16 cellular contexts compared by ENCODE assay signal in the genomic region with DNA sequence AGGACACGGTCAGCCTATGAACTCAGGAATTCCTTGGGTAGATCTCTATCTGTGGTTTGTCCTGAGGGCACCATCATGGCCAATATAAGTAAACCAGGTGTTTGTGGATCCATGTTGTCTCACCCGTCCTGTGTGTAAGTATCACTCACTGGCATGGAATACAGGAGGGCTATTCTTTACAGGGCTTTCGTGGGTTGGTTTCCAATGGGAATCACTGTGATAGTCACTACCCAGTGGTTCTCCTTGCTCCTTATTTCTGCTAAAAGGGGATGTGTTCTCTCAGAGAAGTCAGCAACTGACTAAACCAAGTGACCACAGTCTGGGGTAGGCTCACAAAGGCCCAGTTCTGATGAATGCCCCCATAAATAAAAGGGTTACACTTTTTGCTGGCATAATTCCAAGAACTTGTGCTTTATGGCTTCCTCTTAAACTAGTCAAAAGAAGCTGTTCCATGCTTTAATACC.
A peak's percentile ranks its signal among the peaks of the same experiment; 100 is the strongest.
DNase-seq lines count a peak whose midpoint lies in the region; ATAC-seq and TF ChIP-seq lines count a peak whose summit lies in the region.
"Had no signal": no experiment of that assay in that cellular context is flagged by ENCODE, and none has a peak within 500 bp of the region (broad histone marks: within the 10 kb centered on the region; RNA-seq: fewer than 3 reads in every experiment).

No MANE protein-coding gene starts in this region.

- H3K4me3 Mint-ChIP-seq in osteocyte (ENCODE audit: unreplicated experiment) = no peak overlapping the region

- no TSS peak for BruUV-seq in IMR-90 (replicated peaks; lab: Mats Ljungman, UMichigan)

- peaks cover 55% of the 10 kb centered on the region for H3K4me1 Mint-ChIP-seq in osteocyte (ENCODE audit: unreplicated experiment)

- no CpG with 5 or more reads among the region's 3 CpGs for WGBS in IMR-90 (ENCODE audit: extremely low coverage in 2 of 2, insufficient read length in 1 of 2), 2 experiments

- ATAC-seq in IMR-90 (ENCODE audit: low read depth) (no peak), GM21447 (IDR thresholded peaks at IDR 0.05; ENCODE audit: unreplicated experiment) (no peak), GM21619 (IDR thresholded peaks at IDR 0.05; ENCODE audit: unreplicated experiment) (no peak)
- ATAC-seq: Panc1 had no signal

- H3K79me1 ChIP-seq in IMR-90 (ENCODE audit: low read depth in 1 of 2, low read length in 2 of 2) = peaks cover 0 to 6% of the 10 kb centered on the region in 2 experiments; a peak in 1 of 4 replicates

- peak overlapping the region; percentile 99 for H3K18ac ChIP-seq in IMR-90 (ENCODE audit: low read depth, low read length)

- TF ChIP-seq POLR2A in IMR-90 (IDR thresholded peaks at IDR 0.05; ENCODE audit: low read depth, low read length) = no peak

- CTCF ChIA-PET in IMR-90 (lab: Yijun Ruan, JAX) = no interaction called here

- H3K4me1 ChIP-seq in IMR-90 (ENCODE audit: control insufficient read depth, insufficient read depth, low read length) (peaks cover 22% of the 10 kb centered on the region), duodenal mucosa (ENCODE audit: control insufficient read depth in 1 of 2, insufficient read depth in 2 of 2, low read length in 2 of 2) (peaks cover 14 to 33% of the 10 kb centered on the region in 2 donors)

- no peaks in the 10 kb centered on the region for H4K20me1 ChIP-seq in IMR-90 (ENCODE audit: insufficient read depth, low read length)

- peak overlapping the region; percentile 66 for H2AK9ac ChIP-seq in IMR-90 (replicated peaks; ENCODE audit: low read depth, low read length, poor library complexity)

- no peaks in the 10 kb centered on the region for H3K36me3 ChIP-seq in IMR-90 (ENCODE audit: control insufficient read depth, insufficient read depth, low read length)
- H3K36me3 ChIP-seq in duodenal mucosa (ENCODE audit: control insufficient read depth in 1 of 2, insufficient read depth in 2 of 2, low read length in 2 of 2) = no peaks in the 10 kb centered on the region

- peak overlapping the region; percentile 72 to 90; a peak in 3 of 4 replicates for H4K8ac ChIP-seq in IMR-90 (ENCODE audit: low read depth in 2 of 2, low read length in 2 of 2)

- H3K9me3 Mint-ChIP-seq in osteocyte (ENCODE audit: unreplicated experiment) = no peaks in the 10 kb centered on the region

- H2BK15ac ChIP-seq in IMR-90 (ENCODE audit: low read depth, low read length) = peak overlapping the region; percentile 96

- H2AFZ ChIP-seq in IMR-90 (replicated peaks; ENCODE audit: low read length, poor library complexity) = no peak overlapping the region

- H3K27me3 Mint-ChIP-seq in osteocyte (ENCODE audit: unreplicated experiment) = no peaks in the 10 kb centered on the region

- peak overlapping the region; percentile 93 for H4K91ac ChIP-seq in IMR-90 (ENCODE audit: insufficient read depth, low read depth, low read length)

- TF ChIP-seq RAD21 in IMR-90 (IDR thresholded peaks at IDR 0.05; ENCODE audit: low read length) = no peak

- H3K56ac ChIP-seq in IMR-90 (ENCODE audit: extremely low read depth, insufficient read depth, low read length) = peak overlapping the region; percentile 81; the same call in 1 of the 2 replicates

- peak overlapping the region; percentile 95 for H2BK20ac ChIP-seq in IMR-90 (ENCODE audit: low read depth, low read length)

- H3K4ac ChIP-seq in IMR-90 (ENCODE audit: low read depth, low read length) = peak overlapping the region; percentile 91

- H3K9me3 ChIP-seq in IMR-90 (ENCODE audit: control insufficient read depth, insufficient read depth, low read length) (no peaks in the 10 kb centered on the region), duodenal mucosa (ENCODE audit: control insufficient read depth in 1 of 2, low read length in 2 of 2) (no peaks in the 10 kb centered on the region)

- peak overlapping the region; percentile 71 for H3K27ac Mint-ChIP-seq in osteocyte (ENCODE audit: unreplicated experiment)

- no peaks in the 10 kb centered on the region for H3K36me3 Mint-ChIP-seq in osteocyte (ENCODE audit: unreplicated experiment)

- H2AK5ac ChIP-seq in IMR-90 (ENCODE audit: low read depth, low read length) = peak overlapping the region; percentile 55

- H2BK120ac ChIP-seq in IMR-90 (ENCODE audit: low read depth, low read length) = peak overlapping the region; percentile 89

- in situ Hi-C loops in IMR-90 (cut with MboI; ENCODE audit: low sequenced_read_pairs) = loop anchor here (10.0 to 25.0 kb wide), 3 partner anchors 232 to 386 kb away; a partner anchor contains a TSS

- dilution Hi-C loops in IMR-90 (cut with HindIII; ENCODE audit: low sequenced_read_pairs, unreplicated experiment) = no loop called here

- H3K9ac ChIP-seq in IMR-90 (ENCODE audit: low read depth, low read length) = no peak overlapping the region
- no peak overlapping the region for H3K9ac ChIP-seq in duodenal mucosa (ENCODE audit: low read depth in 1 of 2, low read length in 2 of 2)

- POLR2A ChIA-PET in IMR-90 (lab: Charles Lee; ENCODE audit: unreplicated experiment) = no interaction called here

- H3K9me1 ChIP-seq in IMR-90 (ENCODE audit: insufficient read depth, low read length) = peaks cover 4% of the 10 kb centered on the region

- intact Hi-C loops in IMR-90 (cut with micrococcal nuclease) = loop anchor here (5.0 kb wide), 5 partner anchors 56 to 289 kb away; a partner anchor contains a TSS

- peak; percentile 40 for DNase-seq in A172 (ENCODE audit: low spot score)
- DNase-seq in IMR-90 = no peak
- DNase-seq in osteocyte (ENCODE audit: extremely low spot score, unreplicated experiment) = no peak
- no peak for DNase-seq in activated CD4-positive, alpha-beta T cell treated with anti-CD3 and anti-CD28 coated beads, Interleukin-2, amount 50 U/mL, for 4 hours
- DNase-seq in activated gamma-delta T cell (lab: John Stamatoyannopoulos, UW) = no peak
- DNase-seq: activated naive CD4-positive, alpha-beta T cell treated with Interleukin-2 at 50 U/mL for 16 hours; AML-193; cerebellar nuclear complex; DND-41; H7; MV-4-11; NCI-H345 had no signal

- peak overlapping the region; percentile 93 for H4K5ac ChIP-seq in IMR-90 (ENCODE audit: low read depth, low read length)

- peak overlapping the region; percentile 72 for H3K23ac ChIP-seq in IMR-90 (ENCODE audit: low read depth, low read length)

- TF ChIP-seq CTCF in IMR-90 (conservative IDR thresholded peaks at IDR 0.05; ENCODE audit: low read depth, low read length) (no peak), osteocyte (IDR thresholded peaks at IDR 0.05) (no peak)

- peak overlapping the region; percentile 95 for H2BK5ac ChIP-seq in IMR-90 (ENCODE audit: low read depth, low read length, poor library complexity, severe bottlenecking)

- H3K27me3 ChIP-seq in IMR-90 (ENCODE audit: control insufficient read depth, insufficient read depth, low read length) (no peaks in the 10 kb centered on the region), duodenal mucosa (ENCODE audit: control insufficient read depth in 1 of 2, insufficient read depth in 2 of 2, low read length in 2 of 2) (no peaks in the 10 kb centered on the region)

- peak overlapping the region; percentile 88 for H3K14ac ChIP-seq in IMR-90 (replicated peaks; ENCODE audit: low read depth, low read length)

- H3K4me3 ChIP-seq in IMR-90 (ENCODE audit: insufficient read depth, low read depth, low read length) = no peak overlapping the region
- no peak overlapping the region for H3K4me3 ChIP-seq in duodenal mucosa (ENCODE audit: low read depth in 1 of 2, low read length in 2 of 2)

- H3K27ac ChIP-seq in IMR-90 (ENCODE audit: insufficient read depth, low read length) (peak overlapping the region; percentile 57), duodenal mucosa (ENCODE audit: low read depth, low read length) (peak overlapping the region; percentile 22)

- no peak overlapping the region for H3K4me2 ChIP-seq in IMR-90 (ENCODE audit: low read depth, low read length)

TF ChIP-seq in IMR-90, 13 proteins besides CTCF, POLR2A, EP300 and RAD21:
- TF ChIP-seq, protein P1, sequence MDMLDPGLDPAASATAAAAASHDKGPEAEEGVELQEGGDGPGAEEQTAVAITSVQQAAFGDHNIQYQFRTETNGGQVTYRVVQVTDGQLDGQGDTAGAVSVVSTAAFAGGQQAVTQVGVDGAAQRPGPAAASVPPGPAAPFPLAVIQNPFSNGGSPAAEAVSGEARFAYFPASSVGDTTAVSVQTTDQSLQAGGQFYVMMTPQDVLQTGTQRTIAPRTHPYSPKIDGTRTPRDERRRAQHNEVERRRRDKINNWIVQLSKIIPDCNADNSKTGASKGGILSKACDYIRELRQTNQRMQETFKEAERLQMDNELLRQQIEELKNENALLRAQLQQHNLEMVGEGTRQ (IDR thresholded peaks at IDR 0.05; ENCODE audit: low read depth, low read length) = no peak
- TF ChIP-seq MAFK (IDR thresholded peaks at IDR 0.05; ENCODE audit: low read depth, low read length) = no peak
- no peak for TF ChIP-seq CHD1 (IDR thresholded peaks at IDR 0.05; ENCODE audit: low read depth, low read length)
- TF ChIP-seq MXI1 (IDR thresholded peaks at IDR 0.05; ENCODE audit: borderline replicate concordance, low read depth, low read length) = no peak
- TF ChIP-seq BHLHE40 (IDR thresholded peaks at IDR 0.05; ENCODE audit: low read depth, low read length) = no peak
- TF ChIP-seq CEBPB (IDR thresholded peaks at IDR 0.05; ENCODE audit: low read depth, low read length) = no peak
- no peak for TF ChIP-seq NFE2L2 (IDR thresholded peaks at IDR 0.05; ENCODE audit: low read depth, low read length)
- no peak for TF ChIP-seq MAZ (IDR thresholded peaks at IDR 0.05; ENCODE audit: borderline replicate concordance, low read depth, low read length)
- no peak for TF ChIP-seq SMC3 (IDR thresholded peaks at IDR 0.05; ENCODE audit: low read depth, low read length)
- TF ChIP-seq RCOR1 (IDR thresholded peaks at IDR 0.05; ENCODE audit: insufficient replicate concordance, low read length) = no peak
